In genomic region chr9:101530076-101530711, GRCh38 we compare ENCODE assay signal across 8 cellular contexts. TPM values are rescaled to one million over a fixed set of nuclear protein-coding genes. Genes with fewer than 3 reads are reported as not detected.
DNase-seq lines count a peak whose midpoint lies in the region; FAIRE-seq and TF ChIP-seq lines count a peak whose summit lies in the region.

No MANE protein-coding gene starts in this region.

- H3K4me2 ChIP-seq in Loucy (ENCODE audit: low read depth, low read length, poor library complexity, severe bottlenecking) (no peak overlapping the region), trophoblast cell (ENCODE audit: low read length) (no peak overlapping the region)

- no peak overlapping the region for H3K4ac ChIP-seq in trophoblast cell (ENCODE audit: low read depth, low read length)

- H3K4me3 ChIP-seq in Loucy (ENCODE audit: low read length, poor library complexity, severe bottlenecking) (no peak overlapping the region), trophoblast cell (ENCODE audit: low read depth, low read length) (no peak overlapping the region)

- no peak overlapping the region for H3K27ac ChIP-seq in trophoblast cell (ENCODE audit: low read depth, low read length)

- no peak overlapping the region for H3K18ac ChIP-seq in trophoblast cell (ENCODE audit: low read length)

- peaks cover 3% of the 10 kb centered on the region for H4K20me1 ChIP-seq in Loucy (ENCODE audit: insufficient read depth, low read length, poor library complexity, severe bottlenecking)

- no peaks in the 10 kb centered on the region for H3K27me3 Mint-ChIP-seq in activated T-helper 2 cell treated with anti-CD3 and anti-CD28 coated beads, Interferon-gamma antibody, Interleukin-2, Interleukin-4, amounts not matched to agents 10 μg/mL and 5 μg/mL and 100 μg/mL, durations not matched to agents 14 hours and 24 hours and 36 hours (ENCODE audit: low read depth)

- H3K36me3 ChIP-seq in Loucy (ENCODE audit: insufficient read depth, low read length) (no peaks in the 10 kb centered on the region), trophoblast cell (ENCODE audit: control insufficient read depth in 1 of 2, insufficient read depth in 2 of 2, low read length in 2 of 2) (no peaks in the 10 kb centered on the region)

- peaks cover 2% of the 10 kb centered on the region for H3K36me3 Mint-ChIP-seq in activated T-helper 2 cell treated with anti-CD3 and anti-CD28 coated beads, Interferon-gamma antibody, Interleukin-2, Interleukin-4, amounts not matched to agents 10 μg/mL and 5 μg/mL and 100 μg/mL, durations not matched to agents 14 hours and 24 hours and 36 hours (ENCODE audit: low read depth)

- peak; percentile 82 for TF ChIP-seq CTCF in Loucy (conservative IDR thresholded peaks at IDR 0.05; ENCODE audit: low read length)

- no peak overlapping the region for H3K23ac ChIP-seq in trophoblast cell (ENCODE audit: low read length)

- H3K4me1 ChIP-seq in Loucy (ENCODE audit: insufficient read depth, low read length, poor library complexity, severe bottlenecking) (peaks cover 7% of the 10 kb centered on the region), trophoblast cell (ENCODE audit: control insufficient read depth in 1 of 2, insufficient read depth in 2 of 2, low read length in 2 of 2) (peaks cover 0 to 2% of the 10 kb centered on the region in 2 experiments)

- no peaks in the 10 kb centered on the region for H3K9me2 ChIP-seq in Loucy (replicated peaks; ENCODE audit: low read depth, low read length)

- H4K8ac ChIP-seq in trophoblast cell (ENCODE audit: low read depth, low read length) = no peak overlapping the region

- H3K27me3 ChIP-seq in Loucy (ENCODE audit: insufficient read depth, low read length, poor library complexity, severe bottlenecking) (no peaks in the 10 kb centered on the region), trophoblast cell (ENCODE audit: insufficient read depth, low read length) (no peaks in the 10 kb centered on the region)

- no peaks in the 10 kb centered on the region for H3K9me3 Mint-ChIP-seq in activated T-helper 2 cell treated with anti-CD3 and anti-CD28 coated beads, Interferon-gamma antibody, Interleukin-2, Interleukin-4, amounts not matched to agents 10 μg/mL and 5 μg/mL and 100 μg/mL, durations not matched to agents 14 hours and 24 hours and 36 hours

- H3K79me2 ChIP-seq in Loucy (ENCODE audit: insufficient read depth, low read length) (peaks cover 10% of the 10 kb centered on the region; the same call in 1 of the 2 replicates), trophoblast cell (ENCODE audit: control insufficient read depth, insufficient read depth, low read length, poor library complexity) (peaks cover 4% of the 10 kb centered on the region)

- no peak overlapping the region for H3K4me3 Mint-ChIP-seq in activated T-helper 2 cell treated with anti-CD3 and anti-CD28 coated beads, Interferon-gamma antibody, Interleukin-2, Interleukin-4, amounts not matched to agents 10 μg/mL and 5 μg/mL and 100 μg/mL, durations not matched to agents 14 hours and 24 hours and 36 hours (ENCODE audit: low read depth)

- H3K9me3 ChIP-seq in Loucy (ENCODE audit: insufficient read depth, low read depth, low read length) (no peaks in the 10 kb centered on the region), trophoblast cell (ENCODE audit: insufficient read depth, low read depth, low read length) (no peaks in the 10 kb centered on the region)

- H4K91ac ChIP-seq in trophoblast cell (ENCODE audit: low read depth, low read length) = no peak overlapping the region

- no peak overlapping the region for H3K14ac ChIP-seq in trophoblast cell (ENCODE audit: low read length)

- intact Hi-C loops in activated T-helper 2 cell treated with anti-CD3 and anti-CD28 coated beads, Interferon-gamma antibody, Interleukin-2, Interleukin-4, amounts not matched to agents 10 μg/mL and 5 μg/mL and 100 μg/mL, durations not matched to agents 14 hours and 24 hours and 36 hours (cut with micrococcal nuclease) = loop anchor here (1.0 to 10.0 kb wide), 2 partner anchors 71 to 415 kb away; no protein-coding TSS in a partner anchor

- peak; percentile 91 for FAIRE-seq in H54 (lab: Jason Lieb, UNC)

- TF ChIP-seq POLR2A in H54 (IDR thresholded peaks at IDR 0.05; ENCODE audit: low read depth, low read length) = no peak

- H2BK120ac ChIP-seq in trophoblast cell (ENCODE audit: insufficient read depth, low read length, poor library complexity) = no peak overlapping the region

- peak; percentile 63 for DNase-seq in GDM1 (lab: John Stamatoyannopoulos, UW)
- DNase-seq in H54 (ENCODE audit: insufficient read length, low spot score) = peak; percentile 24
- DNase-seq in SHP77 (lab: John Stamatoyannopoulos, UW) = peak; percentile 46 to 52
- DNase-seq in activated T-helper 2 cell treated with anti-CD3 and anti-CD28 coated beads, Interferon-gamma antibody, Interleukin-2, Interleukin-4, amounts not matched to agents 10 μg/mL and 5 μg/mL and 100 μg/mL, durations not matched to agents 14 hours and 24 hours and 36 hours (ENCODE audit: low spot score) = peak; percentile 62
- peak; percentile 68 for DNase-seq in foreskin melanocyte
- DNase-seq in trophoblast cell = peak; percentile 71 to 87
- peak; percentile 73 for DNase-seq in ureter (ENCODE audit: low spot score)

- H2AFZ ChIP-seq in Loucy (ENCODE audit: low read length) = no peak overlapping the region
- no peak overlapping the region for H2AFZ ChIP-seq in trophoblast cell (ENCODE audit: insufficient read depth, low read length, poor library complexity)

- WGBS in trophoblast cell (ENCODE audit: extremely low coverage, insufficient coverage, insufficient read length) = no CpG with 5 or more reads among the region's 6 CpGs

- no peak overlapping the region for H2BK5ac ChIP-seq in trophoblast cell (ENCODE audit: low read depth, low read length, poor library complexity)

- no peaks in the 10 kb centered on the region for H3F3A ChIP-seq in Loucy (ENCODE audit: low read depth)

- no peak overlapping the region for H4K12ac ChIP-seq in trophoblast cell (ENCODE audit: low read depth, low read length)

- no peak overlapping the region for H2BK12ac ChIP-seq in trophoblast cell (ENCODE audit: low read length)

- H2AK5ac ChIP-seq in trophoblast cell (ENCODE audit: low read length) = no peak overlapping the region

- H3K9ac ChIP-seq in Loucy (ENCODE audit: low read depth, low read length, poor library complexity, severe bottlenecking) (no peak overlapping the region), trophoblast cell (ENCODE audit: low read length) (no peak overlapping the region)

- H3K27ac Mint-ChIP-seq in activated T-helper 2 cell treated with anti-CD3 and anti-CD28 coated beads, Interferon-gamma antibody, Interleukin-2, Interleukin-4, amounts not matched to agents 10 μg/mL and 5 μg/mL and 100 μg/mL, durations not matched to agents 14 hours and 24 hours and 36 hours = no peak overlapping the region

- peaks cover 11% of the 10 kb centered on the region for H3K4me1 Mint-ChIP-seq in activated T-helper 2 cell treated with anti-CD3 and anti-CD28 coated beads, Interferon-gamma antibody, Interleukin-2, Interleukin-4, amounts not matched to agents 10 μg/mL and 5 μg/mL and 100 μg/mL, durations not matched to agents 14 hours and 24 hours and 36 hours (ENCODE audit: low read depth)

- peaks cover 7% of the 10 kb centered on the region for H3K79me1 ChIP-seq in trophoblast cell (ENCODE audit: low read length)

RNA-seq across cellular contexts. Expression of gene RNF20, which starts 3.5 kb away (rescaled TPM):
- total RNA-seq in activated T-helper 2 cell treated with anti-CD3 and anti-CD28 coated beads, Interferon-gamma antibody, Interleukin-2, Interleukin-4, amounts not matched to agents 10 μg/mL and 5 μg/mL and 100 μg/mL, durations not matched to agents 14 hours and 24 hours and 36 hours = 34.8 and 37.2 TPM in 2 replicates
- polyA plus RNA-seq in trophoblast cell (2013) = 24.1 and 25.6 TPM in 2 replicates
- 41.4 TPM for total RNA-seq in ureter

Comparison
In these comparisons a context has a peak if more than half of its experiments do, and no peak if none do; other contexts are left out.
1. DNase-seq: peak in every context shown above with its lines; median percentile 79 in trophoblast cell; 73 in ureter; 68 in foreskin melanocyte; 63 in GDM1; 62 in activated T-helper 2 cell treated with anti-CD3 and anti-CD28 coated beads, Interferon-gamma antibody, Interleukin-2, Interleukin-4, amounts not matched to agents 10 μg/mL and 5 μg/mL and 100 μg/mL, durations not matched to agents 14 hours and 24 hours and 36 hours; 49 in SHP77; 24 in H54.